Comparison of ENCODE assay signal across 8 cellular contexts in the genomic region with DNA sequence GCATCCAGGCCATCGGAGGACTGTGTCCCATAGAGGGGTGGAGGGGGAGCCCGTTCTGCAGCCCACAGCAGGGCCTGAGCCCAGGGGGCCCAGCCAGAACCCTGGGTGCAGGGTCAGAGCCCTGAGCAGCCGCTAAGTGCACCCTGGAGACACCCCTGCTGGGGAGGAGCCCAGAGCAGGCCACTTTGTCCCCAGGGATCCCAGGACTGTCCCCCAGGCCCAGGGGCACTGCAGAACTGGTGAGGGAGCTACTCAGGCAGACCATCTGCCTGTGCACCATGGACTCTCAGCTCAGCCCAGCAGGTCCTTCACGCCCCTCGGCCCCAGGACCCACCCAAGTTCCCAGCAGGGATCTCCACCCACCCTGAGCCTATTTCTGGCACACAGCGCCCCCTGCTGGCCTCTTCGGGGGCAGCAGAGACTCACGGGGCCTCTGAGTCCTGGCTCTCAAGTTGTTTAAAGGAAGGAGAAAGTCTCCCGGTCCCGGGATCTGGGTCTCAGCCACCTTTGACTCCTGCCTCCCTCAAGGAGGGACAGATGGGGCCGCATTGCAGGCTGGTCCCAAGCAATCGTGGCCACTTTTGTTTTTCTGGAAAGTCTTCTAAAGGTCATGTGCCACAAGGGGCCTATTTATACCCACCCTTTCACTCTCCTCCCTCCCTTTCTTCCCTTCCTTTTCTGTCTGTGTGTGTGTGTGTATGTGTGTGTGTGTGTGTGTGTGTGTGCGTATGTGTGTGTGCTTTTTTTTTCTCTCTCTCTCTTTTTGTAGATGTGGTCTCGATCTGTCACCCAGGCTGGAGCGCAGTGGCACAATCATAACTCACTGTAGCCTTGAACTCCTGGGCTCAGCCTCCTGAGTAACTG.
DNase-seq lines count a peak whose midpoint lies in the region; ATAC-seq and TF ChIP-seq lines count a peak whose summit lies in the region.

No MANE protein-coding gene starts in this region.

- no peaks in the 10 kb centered on the region for H3K9me3 Mint-ChIP-seq in immature natural killer cell

- peak; percentile 85 for TF ChIP-seq CTCF in astrocyte of the cerebellum (IDR thresholded peaks at IDR 0.05; ENCODE audit: low read depth, low read length, missing control alignments)

- peaks cover 0 to 4% (median 2%) of the 10 kb centered on the region in 3 donors for H3K27me3 Mint-ChIP-seq in immature natural killer cell (ENCODE audit: low read depth in 3 of 3)

- peak overlapping the region in 1 of 6 donors; percentile 11 for H3K27ac Mint-ChIP-seq in immature natural killer cell

- no peaks in the 10 kb centered on the region for H3K36me3 Mint-ChIP-seq in immature natural killer cell

- peaks cover 20 to 24% of the 10 kb centered on the region in 2 donors for H3K4me1 Mint-ChIP-seq in immature natural killer cell

- ATAC-seq in HG03196 (IDR thresholded peaks at IDR 0.05; ENCODE audit: unreplicated experiment): no peak
- no peak for ATAC-seq in GM21447 (IDR thresholded peaks at IDR 0.05; ENCODE audit: unreplicated experiment)

- in situ Hi-C loops in astrocyte of the cerebellum (cut with HindIII; ENCODE audit: low sequenced_read_pairs): no loop called here

- no peak overlapping the region for H3K4me3 Mint-ChIP-seq in immature natural killer cell

- no peak overlapping the region for H3K4me3 ChIP-seq in astrocyte of the cerebellum (ENCODE audit: low read depth, low read length)

- DNase-seq in COLO829 (ENCODE audit: low spot score): peak; percentile 91
- DNase-seq in HUDEP-2 (lab: John Stamatoyannopoulos, UW; ENCODE audit: unreplicated experiment in 76 of 76): peak in 50 of 76 experiments; percentile 0 to 51 (median 20)
- peak in 4 of 5 experiments; percentile 25 to 32 (median 26) for DNase-seq in T-helper 2 cell
- DNase-seq in astrocyte of the cerebellum (ENCODE audit: low read depth): peak; percentile 3
- peak; percentile 34 to 38 (median 34) for DNase-seq in immature natural killer cell
- peak; percentile 6 to 44 for DNase-seq in stimulated activated CD4-positive, alpha-beta T cell treated with anti-CD3 and anti-CD28 coated beads, Interleukin-1b, Interleukin-23, amount 100 ng/mL, for 1 hour (ENCODE audit: low read depth in 2 of 2)

Comparison
In these comparisons a context has a peak if more than half of its experiments do, and no peak if none do; other contexts are left out.
1. DNase-seq: peak in every context shown above with its lines; median percentile 91 in COLO829; 34 in immature natural killer cell; 26 in T-helper 2 cell; 25 in stimulated activated CD4-positive, alpha-beta T cell treated with anti-CD3 and anti-CD28 coated beads, Interleukin-1b, Interleukin-23, amount 100 ng/mL, for 1 hour; 20 in HUDEP-2; 3 in astrocyte of the cerebellum.